Comparison of ENCODE assay signal across 15 cellular contexts in the genomic region with DNA sequence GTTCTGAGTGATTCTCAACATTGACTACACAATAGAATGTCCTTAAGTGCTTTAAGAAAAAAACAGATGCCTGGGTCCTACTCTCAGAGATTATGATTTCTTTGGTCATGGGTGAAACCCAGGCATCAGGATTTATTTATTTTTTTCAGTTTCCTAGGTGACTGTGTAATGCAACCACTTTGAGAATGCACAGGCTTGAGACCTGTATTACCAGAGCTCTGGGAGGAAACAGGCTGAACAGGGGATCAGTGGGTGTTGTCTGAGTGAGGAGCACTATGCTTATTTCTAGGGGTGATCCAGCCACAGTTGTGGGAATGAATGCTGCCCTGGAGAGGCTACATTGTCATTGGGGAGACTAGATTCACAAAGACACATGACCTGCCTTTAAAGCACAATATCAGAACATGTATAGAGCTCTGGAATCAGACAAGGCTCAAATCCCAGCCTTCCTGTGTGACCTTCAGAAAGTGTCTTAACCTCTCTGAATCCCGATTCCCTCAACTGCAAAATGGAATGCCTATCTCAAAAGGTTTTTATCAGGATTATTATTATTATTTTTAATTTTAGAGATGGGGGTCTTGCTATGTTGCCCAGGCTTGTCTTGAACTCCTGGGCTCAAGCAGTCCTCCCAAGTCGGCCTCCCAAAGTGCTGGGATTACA.
DNase-seq lines count a peak whose midpoint lies in the region; ATAC-seq, FAIRE-seq and TF ChIP-seq lines count a peak whose summit lies in the region.
"Had no signal": no experiment of that assay in that cellular context is flagged by ENCODE, and none has a peak within 500 bp of the region (broad histone marks: within the 10 kb centered on the region; RNA-seq: fewer than 3 reads in every experiment).

No MANE protein-coding gene starts in this region.

- no peak overlapping the region for H3K23ac ChIP-seq in mesenchymal stem cell (ENCODE audit: low read length in 2 of 2)

- H3K18ac ChIP-seq in mesenchymal stem cell (ENCODE audit: low read depth in 1 of 2, low read length in 2 of 2) = peak overlapping the region in 1 of 2 experiments; percentile 33

- no peak overlapping the region for H3K14ac ChIP-seq in mesenchymal stem cell (ENCODE audit: low read length in 2 of 2)

- no peak overlapping the region for H3K4me3 ChIP-seq in A549
- no peak overlapping the region for H3K4me3 ChIP-seq in astrocyte (ENCODE audit: insufficient read depth, low read depth, low read length)
- no peak overlapping the region for H3K4me3 ChIP-seq in mesenchymal stem cell (ENCODE audit: insufficient read depth in 1 of 2, low read depth in 1 of 2, low read length in 2 of 2)

- H3K27ac Mint-ChIP-seq in astrocyte (ENCODE audit: unreplicated experiment) = peak overlapping the region; percentile 83
- H3K27ac Mint-ChIP-seq: activated B cell treated with CpG ODN at 0.5 μM for 24 hours, memory B cell had no signal

- H3K4me3 Mint-ChIP-seq in astrocyte (ENCODE audit: unreplicated experiment) = no peak overlapping the region
- H3K4me3 Mint-ChIP-seq: activated B cell treated with CpG ODN at 0.5 μM for 24 hours; CD8-positive, alpha-beta memory T cell; memory B cell; neural crest cell had no signal

- no peaks in the 10 kb centered on the region for H3K79me2 ChIP-seq in astrocyte (ENCODE audit: insufficient read depth, low read length)

- CTCF ChIA-PET in A549 (lab: Yijun Ruan, JAX) = interaction anchor here (1.6 kb wide), 1 partner anchor 28 kb away, joined by 3 read pairs; no protein-coding TSS in a partner anchor

- H3K4me1 Mint-ChIP-seq in astrocyte (ENCODE audit: low read depth, unreplicated experiment) = peaks cover 43% of the 10 kb centered on the region
- H3K4me1 Mint-ChIP-seq: activated B cell treated with CpG ODN at 0.5 μM for 24 hours; CD8-positive, alpha-beta memory T cell; memory B cell had no signal

- H2AFZ ChIP-seq in astrocyte (ENCODE audit: low read depth, low read length) (no peak overlapping the region), mesenchymal stem cell (ENCODE audit: low read depth, low read length) (no peak overlapping the region)

- H3K9me3 ChIP-seq in A549 (no peaks in the 10 kb centered on the region), astrocyte (ENCODE audit: insufficient read depth, low read depth, low read length) (no peaks in the 10 kb centered on the region), mesenchymal stem cell (ENCODE audit: control insufficient read depth, low read length) (no peaks in the 10 kb centered on the region)

- FAIRE-seq in A549 (lab: Jason Lieb, UNC) = peak; percentile 74
- FAIRE-seq in astrocyte (lab: Jason Lieb, UNC) = peak; percentile 91

- TF ChIP-seq CTCF in A549 (IDR thresholded peaks at IDR 0.05) = no peak
- TF ChIP-seq CTCF in astrocyte (IDR thresholded peaks at IDR 0.05; ENCODE audit: insufficient read depth, low read depth, low read length) = no peak
- TF ChIP-seq CTCF in GM13976 (IDR thresholded peaks at IDR 0.05; ENCODE audit: borderline replicate concordance, control extremely low read depth, extremely low read depth, insufficient read depth, missing control alignments) = no peak

- no peaks in the 10 kb centered on the region for H3K9me3 Mint-ChIP-seq in astrocyte (ENCODE audit: unreplicated experiment)
- H3K9me3 Mint-ChIP-seq: activated B cell treated with CpG ODN at 0.5 μM for 24 hours; CD8-positive, alpha-beta memory T cell; memory B cell had no signal

- no peak overlapping the region for H4K91ac ChIP-seq in mesenchymal stem cell (ENCODE audit: low read length)

- H2BK15ac ChIP-seq in mesenchymal stem cell (ENCODE audit: low read depth, poor library complexity, severe bottlenecking) = no peak overlapping the region

- H3K4me1 ChIP-seq in A549 (peaks cover 5% of the 10 kb centered on the region), astrocyte (ENCODE audit: insufficient read depth, low read length) (peaks cover 46% of the 10 kb centered on the region), mesenchymal stem cell (ENCODE audit: control insufficient read depth, insufficient read depth, low read depth, low read length) (peaks cover 19% of the 10 kb centered on the region)

- H3K27ac ChIP-seq in A549 (no peak overlapping the region), astrocyte (ENCODE audit: low read depth, low read length) (peak overlapping the region; percentile 78), mesenchymal stem cell (ENCODE audit: low read length, poor library complexity, severe bottlenecking) (peak overlapping the region; percentile 29)

- H3K36me3 ChIP-seq in astrocyte (ENCODE audit: insufficient read depth, low read length) (no peaks in the 10 kb centered on the region), mesenchymal stem cell (ENCODE audit: control insufficient read depth in 1 of 2, insufficient read depth in 2 of 2, low read depth in 1 of 2, low read length in 2 of 2) (no peaks in the 10 kb centered on the region)

- TF ChIP-seq EP300 in A549 (IDR thresholded peaks at IDR 0.05) = no peak

- no peak overlapping the region for H4K8ac ChIP-seq in mesenchymal stem cell (ENCODE audit: low read length)

- TF ChIP-seq POLR2A in A549 (IDR thresholded peaks at IDR 0.05; ENCODE audit: low read length) = no peak

- WGBS in A549 (ENCODE audit: missing lambda C conversion rate) = 51% methylated on average over 2 of the region's 2 CpGs
- WGBS in mesenchymal stem cell = 86% methylated on average over 1 of the region's 2 CpGs

- peak overlapping the region; percentile 61 for H3K9ac ChIP-seq in astrocyte (ENCODE audit: low read length)
- H3K9ac ChIP-seq in mesenchymal stem cell (ENCODE audit: low read length) = no peak overlapping the region

- intact Hi-C loops in left colon (cut with DNase I, micrococcal nuclease) = no loop called here

- H4K20me1 ChIP-seq in astrocyte (ENCODE audit: insufficient read depth, low read length) = no peaks in the 10 kb centered on the region

- H3K4ac ChIP-seq in mesenchymal stem cell (ENCODE audit: low read depth in 1 of 2, low read length in 2 of 2) = no peak overlapping the region

- no peaks in the 10 kb centered on the region for H3K36me3 Mint-ChIP-seq in astrocyte (ENCODE audit: low read depth, unreplicated experiment)
- H3K36me3 Mint-ChIP-seq: memory B cell had no signal

- H3K27me3 Mint-ChIP-seq in astrocyte (ENCODE audit: low read depth, unreplicated experiment) = no peaks in the 10 kb centered on the region
- H3K27me3 Mint-ChIP-seq: activated B cell treated with CpG ODN at 0.5 μM for 24 hours had no signal

- no peak overlapping the region for H2BK120ac ChIP-seq in mesenchymal stem cell (ENCODE audit: low read depth, low read length)

- H3K27me3 ChIP-seq in astrocyte (ENCODE audit: insufficient read depth, low read length) (no peaks in the 10 kb centered on the region), mesenchymal stem cell (ENCODE audit: control insufficient read depth in 1 of 2, insufficient read depth in 1 of 2, low read length in 2 of 2) (peaks cover 0 to 27% of the 10 kb centered on the region in 2 experiments)

- peak overlapping the region; percentile 61 for H2AK5ac ChIP-seq in mesenchymal stem cell (ENCODE audit: low read length, severe bottlenecking)

- no peak overlapping the region for H2BK5ac ChIP-seq in mesenchymal stem cell (ENCODE audit: low read depth, low read length, poor library complexity, severe bottlenecking)

- in situ Hi-C loops in GM13976 (cut with MboI; ENCODE audit: low sequenced_read_pairs, unreplicated experiment) = no loop called here

- POLR2A ChIA-PET in A549 (lab: Yijun Ruan, JAX) = no interaction called here

- DNase-seq in A549 (ENCODE audit: low read depth in 1 of 2, low spot score in 1 of 2) = no peak
- DNase-seq in astrocyte (ENCODE audit: low read depth) = peak; percentile 41
- DNase-seq in mesenchymal stem cell = peak; percentile 70
- no peak for DNase-seq in activated effector memory CD4-positive, alpha-beta T cell treated with anti-CD3 and anti-CD28 coated beads, Interleukin-2, amount 50 U/mL, for 16 hours
- DNase-seq in GM13976 (ENCODE audit: low spot score) = no peak
- DNase-seq in left colon = no peak
- DNase-seq: activated B cell treated with CpG ODN at 0.5 μM for 24 hours; activated effector memory CD4-positive, alpha-beta T cell treated with Interleukin-2 at 50 U/mL for 16 hours; CD8-positive, alpha-beta memory T cell; right cardiac atrium; stimulated activated CD4-positive, alpha-beta T cell treated with anti-CD3 and anti-CD28 coated beads, Interleukin-1b, Interleukin-23, amount 100 ng/mL, for 48 hours had no signal

- ATAC-seq in A549 (no peak), HG03520 (IDR thresholded peaks at IDR 0.05; ENCODE audit: unreplicated experiment) (peak; percentile 16), left colon (no peak), GM21717 (IDR thresholded peaks at IDR 0.05; ENCODE audit: unreplicated experiment) (no peak)

- TF ChIP-seq RAD21 in A549 (conservative IDR thresholded peaks at IDR 0.05 in 1 of 2, IDR thresholded peaks at IDR 0.05 in 1 of 2) = no peak

- no peak overlapping the region for H2BK12ac ChIP-seq in mesenchymal stem cell (ENCODE audit: low read length in 2 of 2)

- no peak overlapping the region for H3K4me2 ChIP-seq in A549
- peak overlapping the region; percentile 75 for H3K4me2 ChIP-seq in astrocyte (ENCODE audit: low read length)
- no peak overlapping the region for H3K4me2 ChIP-seq in mesenchymal stem cell (ENCODE audit: low read length, poor library complexity, severe bottlenecking)

- H3K79me1 ChIP-seq in mesenchymal stem cell (replicated peaks; ENCODE audit: low read length, poor library complexity, severe bottlenecking) = no peaks in the 10 kb centered on the region

TF ChIP-seq in A549, 52 proteins besides CTCF, POLR2A, EP300 and RAD21:
- TF ChIP-seq HDAC2 (IDR thresholded peaks at IDR 0.05) (no peak), ZC3H11A (IDR thresholded peaks at IDR 0.05) (no peak), EHMT2 (IDR thresholded peaks at IDR 0.05; ENCODE audit: low read depth) (no peak), ZFP36 (IDR thresholded peaks at IDR 0.05; ENCODE audit: borderline replicate concordance, partially characterized antibody) (no peak), CHD4 (IDR thresholded peaks at IDR 0.05; ENCODE audit: borderline replicate concordance) (no peak), MAZ (IDR thresholded peaks at IDR 0.05; ENCODE audit: borderline replicate concordance, low read depth, low read length) (no peak), ZNF302 (CRISPR knock-in tag; IDR thresholded peaks at IDR 0.05) (no peak)
- TF ChIP-seq, protein P1, sequence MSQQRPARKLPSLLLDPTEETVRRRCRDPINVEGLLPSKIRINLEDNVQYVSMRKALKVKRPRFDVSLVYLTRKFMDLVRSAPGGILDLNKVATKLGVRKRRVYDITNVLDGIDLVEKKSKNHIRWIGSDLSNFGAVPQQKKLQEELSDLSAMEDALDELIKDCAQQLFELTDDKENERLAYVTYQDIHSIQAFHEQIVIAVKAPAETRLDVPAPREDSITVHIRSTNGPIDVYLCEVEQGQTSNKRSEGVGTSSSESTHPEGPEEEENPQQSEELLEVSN (IDR thresholded peaks at IDR 0.05; ENCODE audit: borderline replicate concordance, low read depth) = no peak
TF ChIP-seq in A549: peak in this region for 0.

Comparison
In these comparisons a context has a peak if more than half of its experiments do, and no peak if none do; other contexts are left out.
1. DNase-seq: peak in astrocyte (single experiment) and mesenchymal stem cell (single experiment); none in A549 (0 of 2), activated effector memory CD4-positive, alpha-beta T cell treated with anti-CD3 and anti-CD28 coated beads, Interleukin-2, amount 50 U/mL, for 16 hours (single experiment), GM13976 (single experiment) and left colon (0 of 2).
2. H3K27ac ChIP-seq: peak in astrocyte (single experiment) and mesenchymal stem cell (single experiment); none in A549 (0 of 2).